2 cellular contexts compared by ENCODE assay signal in the genomic region with DNA sequence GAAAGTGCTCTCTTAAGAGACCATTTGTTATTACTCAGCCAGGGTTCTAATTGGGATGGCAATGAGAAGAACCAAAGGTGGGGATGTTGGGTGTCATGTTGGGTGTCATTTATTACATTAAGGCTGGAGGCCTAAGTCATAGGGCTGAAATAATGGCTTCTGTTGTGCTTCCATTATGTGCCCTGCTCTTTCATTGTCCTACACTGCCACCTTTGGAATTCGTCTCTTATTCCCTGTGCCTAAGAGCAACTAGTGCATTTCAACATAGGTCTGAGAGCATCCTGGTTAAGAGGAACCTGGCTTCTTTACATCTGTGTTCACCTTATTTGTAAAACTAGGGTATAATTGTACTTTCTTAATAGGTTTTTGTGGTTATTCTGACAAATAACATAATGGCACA.
TF ChIP-seq lines count a peak whose summit lies in the region.

No MANE protein-coding gene starts in this region.

TF ChIP-seq in IMR-90, 13 proteins besides CTCF, POLR2A, EP300 and RAD21:
- no peak for TF ChIP-seq MAFK (IDR thresholded peaks at IDR 0.05; ENCODE audit: low read depth, low read length)
- no peak for TF ChIP-seq CEBPB (IDR thresholded peaks at IDR 0.05; ENCODE audit: low read depth, low read length)
- TF ChIP-seq SMC3 (IDR thresholded peaks at IDR 0.05; ENCODE audit: low read depth, low read length) = no peak
- no peak for TF ChIP-seq BHLHE40 (IDR thresholded peaks at IDR 0.05; ENCODE audit: low read depth, low read length)
- TF ChIP-seq RCOR1 (IDR thresholded peaks at IDR 0.05; ENCODE audit: insufficient replicate concordance, low read length) = no peak
- TF ChIP-seq NFE2L2 (IDR thresholded peaks at IDR 0.05; ENCODE audit: low read depth, low read length) = no peak

TF ChIP-seq in K562, 482 proteins besides CTCF, POLR2A, EP300 and RAD21:
- TF ChIP-seq ZC3H11A (IDR thresholded peaks at IDR 0.05; ENCODE audit: low read depth, low read length) (no peak), NFXL1 (CRISPR knock-in tag; IDR thresholded peaks at IDR 0.05) (no peak), IRF2 (CRISPR knock-in tag; IDR thresholded peaks at IDR 0.05) (no peak), ZBTB1 (CRISPR knock-in tag; IDR thresholded peaks at IDR 0.05; ENCODE audit: borderline replicate concordance, low read depth) (no peak), SPI1 (IDR thresholded peaks at IDR 0.05; ENCODE audit: borderline replicate concordance, low read depth, low read length) (no peak), KDM2B (CRISPR knock-in tag; IDR thresholded peaks at IDR 0.05) (no peak), NR3C1 (CRISPR knock-in tag; IDR thresholded peaks at IDR 0.05) (no peak), ZNF766 (CRISPR knock-in tag; conservative IDR thresholded peaks at IDR 0.05) (no peak), E2F8 (IDR thresholded peaks at IDR 0.05; ENCODE audit: low read depth, partially characterized antibody) (no peak), CHD1 (IDR thresholded peaks at IDR 0.05; ENCODE audit: low read length) (no peak), CEBPG (CRISPR knock-in tag; IDR thresholded peaks at IDR 0.05) (no peak), CEBPG (tag; conservative IDR thresholded peaks at IDR 0.05 in 1 of 2, IDR thresholded peaks at IDR 0.05 in 1 of 2) (no peak), TAF9B (IDR thresholded peaks at IDR 0.05; ENCODE audit: partially characterized antibody) (no peak), ZNF75A (CRISPR knock-in tag; IDR thresholded peaks at IDR 0.05) (no peak)
